29 cellular contexts compared by ENCODE assay signal in the genomic region with DNA sequence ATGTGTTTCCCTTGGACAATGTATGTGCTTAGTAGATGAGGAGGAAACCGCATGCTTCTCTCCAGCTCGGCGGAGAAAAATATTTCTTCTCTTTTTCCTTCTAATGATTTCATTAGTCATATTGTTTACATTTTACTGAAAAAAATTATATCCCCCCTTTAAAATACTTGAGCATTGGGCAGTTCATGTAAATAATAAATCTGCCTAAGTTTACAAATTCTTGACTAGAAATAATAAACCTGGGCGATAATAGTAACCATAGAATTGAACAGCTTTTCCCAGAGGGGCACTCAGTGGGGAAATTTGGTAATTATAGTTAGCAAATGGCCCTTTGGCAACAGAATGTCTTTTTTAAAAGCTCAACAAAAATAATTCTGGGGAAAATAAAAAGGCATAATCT.
"Had no signal": no experiment of that assay in that cellular context is flagged by ENCODE, and none has a peak within 500 bp of the region (broad histone marks: within the 10 kb centered on the region; RNA-seq: fewer than 3 reads in every experiment).

No MANE protein-coding gene starts in this region.

- ATAC-seq: activated CD8-positive, alpha-beta T cell treated with anti-CD3 and anti-CD28 coated beads for 36 hours; activated T-cell treated with anti-CD3 and anti-CD28 coated beads, Interleukin-2, amount 50 U/mL, for 4 hours; activated T-helper 17 cell treated with anti-CD3 and anti-CD28 coated beads, Interleukin-2, amount 50 U/mL, for 72 hours; foreskin keratinocyte; gastrocnemius medialis; heart left ventricle; T-helper 17 cell had no signal

- DNase-seq: activated CD4-positive, alpha-beta T cell treated with anti-CD3 and anti-CD28 coated beads for 4 hours; activated CD4-positive, alpha-beta T cell treated with anti-CD3 and anti-CD28 coated beads, Interleukin-2, amount 50 U/mL, for 1 hour; activated CD4-positive, alpha-beta T cell treated with anti-CD3 and anti-CD28 coated beads, Interleukin-2, amount 50 U/mL, for 48 hours; activated CD4-positive, CD25-positive, alpha-beta regulatory T cell; activated CD4-positive, CD25-positive, alpha-beta regulatory T cell treated with anti-CD3 and anti-CD28 coated beads, Interleukin-2, amount 50 U/mL, for 72 hours; activated CD8-positive, alpha-beta memory T cell treated with anti-CD3 and anti-CD28 coated beads for 24 hours; activated CD8-positive, alpha-beta T cell treated with anti-CD3 and anti-CD28 coated beads for 36 hours; activated effector memory CD4-positive, alpha-beta T cell treated with Interleukin-2 at 50 U/mL for 16 hours; activated gamma-delta T cell treated with Interleukin-2 at 50 U/mL for 16 hours; activated naive CD4-positive, alpha-beta T cell treated with anti-CD3 and anti-CD28 coated beads, Interleukin-2, amount 50 U/mL, for 16 hours; activated naive CD4-positive, alpha-beta T cell treated with Interleukin-2 at 50 U/mL for 16 hours; activated T-cell treated with anti-CD3 and anti-CD28 coated beads, Interleukin-2, amount 50 U/mL, for 4 hours; amniotic stem cell; anterior cingulate cortex; brain microvascular endothelial cell; dorsolateral prefrontal cortex; effector memory CD4-positive, alpha-beta T cell; endodermal cell; erythroblast; foreskin keratinocyte; gastrocnemius medialis; glutamatergic neuron; heart left ventricle; hypothalamus; T-helper 17 cell; T1000 had no signal

- H3K36me3 ChIP-seq: brain microvascular endothelial cell, esophagus muscularis mucosa, gastrocnemius medialis, heart left ventricle had no signal

- H3K27me3 ChIP-seq: brain microvascular endothelial cell, esophagus muscularis mucosa, foreskin keratinocyte, gastrocnemius medialis, heart left ventricle had no signal

- H3K4me1 ChIP-seq: esophagus muscularis mucosa, foreskin keratinocyte, gastrocnemius medialis, heart left ventricle had no signal

- H3K4me3 ChIP-seq: coronary artery, dorsolateral prefrontal cortex, esophagus muscularis mucosa, gastrocnemius medialis, heart left ventricle had no signal

- H3K27ac ChIP-seq: brain microvascular endothelial cell, coronary artery, dorsolateral prefrontal cortex, esophagus muscularis mucosa, foreskin keratinocyte, gastrocnemius medialis, heart left ventricle had no signal

- H3K9me3 ChIP-seq: esophagus muscularis mucosa, gastrocnemius medialis, heart left ventricle had no signal
